ENCODE assay signal across 1 cellular context in the genomic region with DNA sequence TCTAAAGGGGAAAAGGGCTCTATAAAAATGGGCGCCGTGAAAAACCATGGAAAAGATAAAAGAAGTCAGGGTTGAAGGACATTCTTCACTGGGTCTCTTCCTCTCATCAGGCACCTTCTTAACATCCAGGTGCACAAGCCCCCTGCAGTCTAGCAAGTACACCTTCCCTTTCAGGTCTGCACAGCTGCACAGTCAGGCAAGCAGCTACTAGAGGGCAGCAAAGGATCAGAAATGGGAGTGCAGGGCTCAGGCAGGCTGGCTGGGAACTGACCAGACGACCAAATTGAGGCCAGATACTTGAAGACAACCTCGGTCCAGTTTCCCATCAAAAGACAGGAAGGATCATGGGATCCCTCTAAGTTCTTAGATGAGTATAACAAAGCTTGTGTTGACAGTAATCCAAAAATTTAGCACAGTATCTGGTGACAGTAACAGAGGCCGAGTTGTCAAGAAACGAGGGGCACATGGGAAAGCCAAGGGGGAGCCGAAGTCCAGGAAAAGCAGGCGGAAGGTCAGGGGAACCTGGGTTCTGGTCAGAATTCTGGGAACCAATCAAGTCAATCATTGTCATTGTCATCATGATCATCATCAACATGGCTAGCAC.
TF ChIP-seq lines count a peak whose summit lies in the region.

No MANE protein-coding gene starts in this region.

TF ChIP-seq in HCT116, 20 proteins besides CTCF, POLR2A, EP300 and RAD21 (continued from another document):
- TF ChIP-seq EGR1 (IDR thresholded peaks at IDR 0.05; ENCODE audit: low read depth) (no peak), SRF (IDR thresholded peaks at IDR 0.05; ENCODE audit: low read depth) (no peak), CBX3 (IDR thresholded peaks at IDR 0.05; ENCODE audit: low read depth) (no peak), JUND (IDR thresholded peaks at IDR 0.05) (no peak)
- TF ChIP-seq, protein P1, sequence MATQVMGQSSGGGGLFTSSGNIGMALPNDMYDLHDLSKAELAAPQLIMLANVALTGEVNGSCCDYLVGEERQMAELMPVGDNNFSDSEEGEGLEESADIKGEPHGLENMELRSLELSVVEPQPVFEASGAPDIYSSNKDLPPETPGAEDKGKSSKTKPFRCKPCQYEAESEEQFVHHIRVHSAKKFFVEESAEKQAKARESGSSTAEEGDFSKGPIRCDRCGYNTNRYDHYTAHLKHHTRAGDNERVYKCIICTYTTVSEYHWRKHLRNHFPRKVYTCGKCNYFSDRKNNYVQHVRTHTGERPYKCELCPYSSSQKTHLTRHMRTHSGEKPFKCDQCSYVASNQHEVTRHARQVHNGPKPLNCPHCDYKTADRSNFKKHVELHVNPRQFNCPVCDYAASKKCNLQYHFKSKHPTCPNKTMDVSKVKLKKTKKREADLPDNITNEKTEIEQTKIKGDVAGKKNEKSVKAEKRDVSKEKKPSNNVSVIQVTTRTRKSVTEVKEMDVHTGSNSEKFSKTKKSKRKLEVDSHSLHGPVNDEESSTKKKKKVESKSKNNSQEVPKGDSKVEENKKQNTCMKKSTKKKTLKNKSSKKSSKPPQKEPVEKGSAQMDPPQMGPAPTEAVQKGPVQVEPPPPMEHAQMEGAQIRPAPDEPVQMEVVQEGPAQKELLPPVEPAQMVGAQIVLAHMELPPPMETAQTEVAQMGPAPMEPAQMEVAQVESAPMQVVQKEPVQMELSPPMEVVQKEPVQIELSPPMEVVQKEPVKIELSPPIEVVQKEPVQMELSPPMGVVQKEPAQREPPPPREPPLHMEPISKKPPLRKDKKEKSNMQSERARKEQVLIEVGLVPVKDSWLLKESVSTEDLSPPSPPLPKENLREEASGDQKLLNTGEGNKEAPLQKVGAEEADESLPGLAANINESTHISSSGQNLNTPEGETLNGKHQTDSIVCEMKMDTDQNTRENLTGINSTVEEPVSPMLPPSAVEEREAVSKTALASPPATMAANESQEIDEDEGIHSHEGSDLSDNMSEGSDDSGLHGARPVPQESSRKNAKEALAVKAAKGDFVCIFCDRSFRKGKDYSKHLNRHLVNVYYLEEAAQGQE (IDR thresholded peaks at IDR 0.05; ENCODE audit: low read depth) = no peak
